In genomic region chr2:113602040-113602769, GRCh38 we compare ENCODE assay signal across 8 cellular contexts. TPM values are rescaled to one million over a fixed set of nuclear protein-coding genes. Genes with fewer than 3 reads are reported as not detected.
A peak's percentile ranks its signal among the peaks of the same experiment; 100 is the strongest.
DNase-seq lines count a peak whose midpoint lies in the region; ATAC-seq and TF ChIP-seq lines count a peak whose summit lies in the region.
"Not testable (repeated sequence)": the region's sequence is repeated elsewhere in the genome, so short reads cannot be mapped to it uniquely, and the experiment has no call there.

No MANE protein-coding gene starts in this region.

- H3K27ac ChIP-seq in CD4-positive, alpha-beta T cell (ENCODE audit: low read depth, low read length); PC-3 (ENCODE audit: low read length); mammary epithelial cell (ENCODE audit: insufficient read depth, low read depth, low read length): not testable (repeated sequence)

- H3K36me3 ChIP-seq in PC-3 (ENCODE audit: low read depth, low read length); mammary epithelial cell (ENCODE audit: insufficient read depth, low read length): not testable (repeated sequence)

- WGBS in mammary epithelial cell (ENCODE audit: low coverage, missing lambda C conversion rate): 97% methylated on average over 11 of the region's 51 CpGs

- in situ Hi-C loops in mammary epithelial cell (cut with MboI; ENCODE audit: low sequenced_read_pairs in 2 of 2): not testable (repeated sequence)

- not testable (repeated sequence) for H3K27me3 Mint-ChIP-seq in CD4-positive, alpha-beta T cell; nephron (ENCODE audit: low read depth)

- not testable (repeated sequence) for H3K9me3 ChIP-seq in CD4-positive, alpha-beta T cell (ENCODE audit: control insufficient read depth, low read length); PC-3 (ENCODE audit: low read length); mammary epithelial cell (replicated peaks; ENCODE audit: insufficient read depth, low read length)

- not testable (repeated sequence) for H3K27me3 ChIP-seq in CD4-positive, alpha-beta T cell (ENCODE audit: control insufficient read depth, insufficient read depth, low read length); PC-3 (ENCODE audit: low read length); mammary epithelial cell (ENCODE audit: insufficient read depth, low read length)

- not testable (repeated sequence) for H3K4me1 ChIP-seq in PC-3 (ENCODE audit: insufficient read depth, low read length); mammary epithelial cell (ENCODE audit: insufficient read depth, low read length)

- not testable (repeated sequence) for BruUV-seq in PC-3 (replicated peaks; lab: Mats Ljungman, UMichigan); mammary epithelial cell (replicated peaks; lab: Mats Ljungman, UMichigan)

- not testable (repeated sequence) for H3K27ac Mint-ChIP-seq in CD4-positive, alpha-beta T cell; nephron

- H4K20me1 ChIP-seq in PC-3 (ENCODE audit: low read length); mammary epithelial cell (ENCODE audit: insufficient read depth, low read length): not testable (repeated sequence)

- dilution Hi-C loops in mammary epithelial cell (cut with HindIII; ENCODE audit: low sequenced_read_pairs): not testable (repeated sequence)

- H3K4me3 ChIP-seq in PC-3 (ENCODE audit: low read length); mammary epithelial cell (replicated peaks in 1 of 3; ENCODE audit: insufficient read depth in 1 of 3, low read depth in 2 of 3, low read length in 3 of 3): not testable (repeated sequence)

- POLR2A ChIA-PET in CD4-positive, alpha-beta T cell (lab: Charles Lee); PC-3 (lab: Charles Lee; ENCODE audit: unreplicated experiment): not testable (repeated sequence)

- H3K4me2 ChIP-seq in PC-3 (ENCODE audit: low read length); mammary epithelial cell (ENCODE audit: insufficient read depth, low read depth, low read length): not testable (repeated sequence)

- TF ChIP-seq CTCF in CD4-positive, alpha-beta T cell (IDR thresholded peaks at IDR 0.05); PC-3 (conservative IDR thresholded peaks at IDR 0.05; ENCODE audit: low read depth, low read length): not testable (repeated sequence)
- peak; percentile 14 to 27 for TF ChIP-seq CTCF in mammary epithelial cell (conservative IDR thresholded peaks at IDR 0.05 in 1 of 2, IDR thresholded peaks at IDR 0.05 in 1 of 2; ENCODE audit: extremely low read depth in 1 of 2, insufficient read depth in 1 of 2, low read depth in 1 of 2, low read length in 2 of 2)
- peak; percentile 16 to 40 (median 31) for TF ChIP-seq CTCF in nephron (IDR thresholded peaks at IDR 0.05; ENCODE audit: unreplicated experiment in 3 of 3)

- peaks cover 11% of the 10 kb centered on the region for H3K36me3 Mint-ChIP-seq in CD4-positive, alpha-beta T cell (ENCODE audit: low read depth)
- H3K36me3 Mint-ChIP-seq in nephron (ENCODE audit: low read depth): not testable (repeated sequence)

- not testable (repeated sequence) for ATAC-seq in CD4-positive, alpha-beta T cell (ENCODE audit: poor library complexity); PC-3
- ATAC-seq in Right ventricle myocardium superior (ENCODE audit: poor library complexity): peak; percentile 30

- H3K9ac ChIP-seq in PC-3 (ENCODE audit: low read length); mammary epithelial cell (ENCODE audit: insufficient read depth, low read length): not testable (repeated sequence)

- H3K9me2 ChIP-seq in PC-3 (replicated peaks; ENCODE audit: low read length): not testable (repeated sequence)

- H3K79me2 ChIP-seq in PC-3 (ENCODE audit: low read length); mammary epithelial cell (ENCODE audit: insufficient read depth, low read length): not testable (repeated sequence)

- not testable (repeated sequence) for H3F3A ChIP-seq in PC-3 (ENCODE audit: low read length, unreplicated experiment)

- peaks cover 11% of the 10 kb centered on the region for H3K4me1 Mint-ChIP-seq in CD4-positive, alpha-beta T cell (ENCODE audit: low read depth)
- peaks cover 11% of the 10 kb centered on the region for H3K4me1 Mint-ChIP-seq in nephron

- DNase-seq in CD4-positive, alpha-beta T cell: peak in 6 of 10 experiments; percentile 26 to 40 (median 34)
- DNase-seq in H4 (ENCODE audit: low spot score) (peak; percentile 3), PC-3 (peak; percentile 38), Right ventricle myocardium superior (peak; percentile 83)
- DNase-seq in activated CD8-positive, alpha-beta memory T cell treated with anti-CD3 and anti-CD28 coated beads for 48 hours (ENCODE audit: low read depth in 2 of 3, low spot score in 2 of 3): peak in 2 of 3 experiments; percentile 41 to 50
- DNase-seq in mammary epithelial cell: not testable (repeated sequence)
- peak; percentile 24 for DNase-seq in stimulated activated CD8-positive, alpha-beta memory T cell treated with anti-CD3 and anti-CD28 coated beads, Interleukin-12 subunit alpha, Interleukin-12 subunit beta, amount 100 ng/mL, for 24 hours (ENCODE audit: extremely low read depth)

- CTCF ChIA-PET in CD4-positive, alpha-beta T cell (lab: Charles Lee); PC-3 (lab: Charles Lee): not testable (repeated sequence)
- CTCF ChIA-PET in mammary epithelial cell (lab: Charles Lee; ENCODE audit: low non-redundant PET): interaction anchor here (0.7 kb wide), 1 partner anchor 106 kb away, joined by 4 read pairs; no protein-coding TSS in a partner anchor

- not testable (repeated sequence) for H3K4me3 Mint-ChIP-seq in CD4-positive, alpha-beta T cell
- peak overlapping the region; percentile 24 to 51 (median 40) for H3K4me3 Mint-ChIP-seq in nephron

- intact Hi-C loops in CD4-positive, alpha-beta T cell (cut with DNase I, micrococcal nuclease); PC-3 (cut with micrococcal nuclease); mammary epithelial cell (cut with micrococcal nuclease); Right ventricle myocardium superior (cut with DNase I): not testable (repeated sequence)

- not testable (repeated sequence) for H3K9me3 Mint-ChIP-seq in CD4-positive, alpha-beta T cell; nephron

- not testable (repeated sequence) for H2AFZ ChIP-seq in PC-3 (ENCODE audit: low read length); mammary epithelial cell (ENCODE audit: low read depth, low read length)

RNA-seq across cellular contexts. Expression of gene RABL2A, which starts 24.9 kb away (rescaled TPM):
- 10 to 100 TPM; 14.5 to 17.9 TPM for total RNA-seq in CD4-positive, alpha-beta T cell
- 4.5 and 6.4 TPM in 2 replicates for total RNA-seq in H4 (2014; rRNA removed; shearing (Covaris generic))
- total RNA-seq in PC-3 (2014; rRNA removed) (3.7 and 4.4 TPM in 2 replicates), mammary epithelial cell (10 to 100 TPM in 1 of 2 donors, 1 to 10 TPM in 1; 7.3 to 14.1 TPM), Right ventricle myocardium superior (5.2 TPM)
- 10.6 TPM for polyA plus RNA-seq in mammary epithelial cell
- 42.7 TPM for polyA minus RNA-seq in mammary epithelial cell
